Comparison of ENCODE assay signal across 15 cellular contexts in genomic region chr2:144995482-144995881, GRCh38.
A peak's percentile ranks its signal among the peaks of the same experiment; 100 is the strongest.
DNase-seq lines count a peak whose midpoint lies in the region; ATAC-seq and TF ChIP-seq lines count a peak whose summit lies in the region.
"Had no signal": no experiment of that assay in that cellular context is flagged by ENCODE, and none has a peak within 500 bp of the region (broad histone marks: within the 10 kb centered on the region; RNA-seq: fewer than 3 reads in every experiment).

No MANE protein-coding gene starts in this region.

- ATAC-seq in Right ventricle myocardium inferior (peak; percentile 42), GM21423 (IDR thresholded peaks at IDR 0.05; ENCODE audit: unreplicated experiment) (no peak), HG02970 (IDR thresholded peaks at IDR 0.05; ENCODE audit: low FRiP score, unreplicated experiment) (no peak)
- ATAC-seq: activated CD4-positive, alpha-beta T cell treated with anti-CD3 and anti-CD28 coated beads for 36 hours had no signal

- TF ChIP-seq POLR2A in vagina (IDR thresholded peaks at IDR 0.05) = no peak

- no peak for TF ChIP-seq CTCF in vagina (IDR thresholded peaks at IDR 0.05)

- no peak for DNase-seq in Right ventricle myocardium inferior (ENCODE audit: missing footprints)
- no peak for DNase-seq in cardiac septum (ENCODE audit: low spot score)
- peak; percentile 24 for DNase-seq in dedifferentiated amniotic fluid mesenchymal stem cell (ENCODE audit: extremely low spot score)
- DNase-seq in iris pigment epithelial cell (ENCODE audit: low read depth) = peak; percentile 48
- DNase-seq in vagina (ENCODE audit: extremely low spot score in 2 of 2) = no peak
- no peak for DNase-seq in GDM1 (lab: John Stamatoyannopoulos, UW)
- DNase-seq: activated CD4-positive, alpha-beta T cell treated with anti-CD3 and anti-CD28 coated beads for 36 hours; activated naive CD8-positive, alpha-beta T cell treated with anti-CD3 and anti-CD28 coated beads, Interleukin-2, amount 10 ng/mL, durations not matched to agents 7 days and 5 days; activated T-cell treated with anti-CD3 and anti-CD28 coated beads for 4 hours; GF-D8; hippocampal formation; NCI-H748 treated with DMSO at 0.1 percent for 48 hours; psoas muscle had no signal

- no peak overlapping the region for H3K4me3 ChIP-seq in vagina
- H3K4me3 ChIP-seq: psoas muscle had no signal

- no peaks in the 10 kb centered on the region for H3K9me3 ChIP-seq in vagina
- H3K9me3 ChIP-seq: psoas muscle had no signal

- intact Hi-C loops in Right ventricle myocardium inferior (cut with DNase I) = no loop called here
- intact Hi-C loops in cardiac septum (cut with DNase I) = loop anchor here (5.0 kb wide), 3 partner anchors 53 to 663 kb away; partner anchors contain the start of gene ZEB2
- intact Hi-C loops in vagina (cut with DNase I) = no loop called here

- H3K36me3 ChIP-seq in vagina = no peaks in the 10 kb centered on the region

- no peaks in the 10 kb centered on the region for H3K27me3 ChIP-seq in vagina

- H3K27ac ChIP-seq in vagina = peak overlapping the region; percentile 22
- H3K27ac ChIP-seq: psoas muscle had no signal

- H3K4me1 ChIP-seq in vagina = peaks cover 11% of the 10 kb centered on the region
- H3K4me1 ChIP-seq: psoas muscle had no signal

Comparison
In these comparisons a context has a peak if more than half of its experiments do, and no peak if none do; other contexts are left out.
1. DNase-seq: peak in dedifferentiated amniotic fluid mesenchymal stem cell (single experiment) and iris pigment epithelial cell (single experiment); none in Right ventricle myocardium inferior (single experiment), cardiac septum (single experiment), vagina (0 of 2) and GDM1 (single experiment).